ENCODE assay signal across 16 cellular contexts in the genomic region with DNA sequence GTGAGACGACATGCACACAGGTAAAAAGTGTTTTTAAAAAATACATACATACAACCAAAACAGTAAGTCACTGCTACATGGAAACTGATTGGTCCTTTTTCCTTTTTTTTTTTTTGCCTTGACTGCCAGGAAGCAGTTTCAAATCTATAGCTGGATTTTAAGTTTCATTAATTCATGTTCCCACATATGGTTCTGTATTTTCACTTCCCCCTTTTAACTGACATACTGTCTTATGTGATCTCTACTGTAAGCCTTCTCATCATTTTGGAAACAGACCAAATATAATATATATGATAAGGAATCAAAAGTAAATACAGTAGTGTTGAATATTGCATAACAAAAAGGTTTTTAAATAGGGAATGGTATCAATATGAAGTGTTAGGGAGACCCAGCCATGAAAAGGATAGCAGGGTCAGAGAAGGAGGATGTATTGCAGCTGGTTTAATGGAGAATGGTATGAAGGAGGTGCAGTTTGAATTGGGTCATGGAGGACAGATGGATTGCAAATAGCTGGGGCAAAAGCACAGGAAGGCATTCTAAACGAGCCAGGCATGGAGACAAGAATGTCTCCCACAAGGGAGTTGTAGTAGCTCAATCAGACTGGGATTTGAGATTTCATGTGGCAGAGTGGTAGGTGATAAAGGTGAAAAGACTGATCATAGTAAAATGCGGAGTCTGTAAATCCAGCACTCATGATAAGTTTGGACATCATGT. TPM values are rescaled to one million over a fixed set of nuclear protein-coding genes. Genes with fewer than 3 reads are reported as not detected.
DNase-seq lines count a peak whose midpoint lies in the region; ATAC-seq and TF ChIP-seq lines count a peak whose summit lies in the region.
"Had no signal": no experiment of that assay in that cellular context is flagged by ENCODE, and none has a peak within 500 bp of the region (broad histone marks: within the 10 kb centered on the region; RNA-seq: fewer than 3 reads in every experiment).

No MANE protein-coding gene starts in this region.

- no peaks in the 10 kb centered on the region for H3K27me3 ChIP-seq in right atrium auricular region
- H3K27me3 ChIP-seq: SJCRH30, thyroid gland had no signal

- H3K36me3 ChIP-seq in right atrium auricular region, result peaks cover 83% of the 10 kb centered on the region

- intact Hi-C loops in cardiac septum (cut with DNase I), result no loop called here

- no peak for ATAC-seq in HG02610 (IDR thresholded peaks at IDR 0.05; ENCODE audit: unreplicated experiment)
- ATAC-seq: effector memory CD8-positive, alpha-beta T cell; mucosa of descending colon had no signal

- TF ChIP-seq CTCF in right atrium auricular region (IDR thresholded peaks at IDR 0.05), result no peak

- H3K4me1 ChIP-seq in right atrium auricular region, result peaks cover 0 to 38% of the 10 kb centered on the region in 2 donors

- H3K27ac ChIP-seq in right atrium auricular region, result peak overlapping the region; percentile 37 to 99
- H3K27ac ChIP-seq in caudate nucleus (ENCODE audit: low read depth, low read length), result no peak overlapping the region
- H3K27ac ChIP-seq: SJCRH30 had no signal

- peak overlapping the region; percentile 34 to 88 for H3K4me3 ChIP-seq in right atrium auricular region
- H3K4me3 ChIP-seq: mucosa of descending colon, SJCRH30, thyroid gland had no signal

- DNase-seq in right atrium auricular region (ENCODE audit: low spot score) (no peak), cardiac septum (ENCODE audit: low spot score) (no peak), astrocyte of the hippocampus (ENCODE audit: low read depth, low spot score) (peak; percentile 31), lung microvascular endothelial cell (ENCODE audit: low read depth in 2 of 2) (peak; percentile 16 to 40), caudate nucleus (lab: John Stamatoyannopoulos, UW) (no peak), NCI-H510A (lab: John Stamatoyannopoulos, UW) (no peak)
- no peak for DNase-seq in activated CD4-positive, alpha-beta T cell treated with anti-CD3 and anti-CD28 coated beads, Interleukin-2, amount 50 U/mL, for 1 hour
- DNase-seq: activated CD4-positive, CD25-positive, alpha-beta regulatory T cell; amniotic stem cell; effector memory CD8-positive, alpha-beta T cell; Kasumi-1; mucosa of descending colon; NCI-H446; SJCRH30; thyroid gland had no signal

- no peaks in the 10 kb centered on the region for H3K9me3 ChIP-seq in right atrium auricular region
- H3K9me3 ChIP-seq: mucosa of descending colon, SJCRH30, thyroid gland had no signal

RNA-seq across cellular contexts. Expression of gene CAV1, which starts 5.4 kb away (rescaled TPM):
- 100 to 1,000 TPM; 396 to 398 TPM for total RNA-seq in right atrium auricular region
- total RNA-seq in cardiac septum, result 311 TPM
- total RNA-seq in lung microvascular endothelial cell, result 585 and 1,079 TPM in 2 replicates

RNA-seq across cellular contexts. Expression of gene CAV2, which starts 30.7 kb away (rescaled TPM):
- total RNA-seq in right atrium auricular region (100 to 1,000 TPM; 180 to 278 TPM), cardiac septum (311 TPM), lung microvascular endothelial cell (141 and 150 TPM in 2 replicates)

Comparison
In these comparisons a context has a peak if more than half of its experiments do, and no peak if none do; other contexts are left out.
1. DNase-seq: peak in astrocyte of the hippocampus (single experiment) and lung microvascular endothelial cell (2 of 2); none in right atrium auricular region (single experiment), cardiac septum (single experiment), activated CD4-positive, alpha-beta T cell treated with anti-CD3 and anti-CD28 coated beads, Interleukin-2, amount 50 U/mL, for 1 hour (single experiment), caudate nucleus (0 of 61) and NCI-H510A (single experiment).